Comparison of ENCODE assay signal across 1 cellular context in the genomic region with DNA sequence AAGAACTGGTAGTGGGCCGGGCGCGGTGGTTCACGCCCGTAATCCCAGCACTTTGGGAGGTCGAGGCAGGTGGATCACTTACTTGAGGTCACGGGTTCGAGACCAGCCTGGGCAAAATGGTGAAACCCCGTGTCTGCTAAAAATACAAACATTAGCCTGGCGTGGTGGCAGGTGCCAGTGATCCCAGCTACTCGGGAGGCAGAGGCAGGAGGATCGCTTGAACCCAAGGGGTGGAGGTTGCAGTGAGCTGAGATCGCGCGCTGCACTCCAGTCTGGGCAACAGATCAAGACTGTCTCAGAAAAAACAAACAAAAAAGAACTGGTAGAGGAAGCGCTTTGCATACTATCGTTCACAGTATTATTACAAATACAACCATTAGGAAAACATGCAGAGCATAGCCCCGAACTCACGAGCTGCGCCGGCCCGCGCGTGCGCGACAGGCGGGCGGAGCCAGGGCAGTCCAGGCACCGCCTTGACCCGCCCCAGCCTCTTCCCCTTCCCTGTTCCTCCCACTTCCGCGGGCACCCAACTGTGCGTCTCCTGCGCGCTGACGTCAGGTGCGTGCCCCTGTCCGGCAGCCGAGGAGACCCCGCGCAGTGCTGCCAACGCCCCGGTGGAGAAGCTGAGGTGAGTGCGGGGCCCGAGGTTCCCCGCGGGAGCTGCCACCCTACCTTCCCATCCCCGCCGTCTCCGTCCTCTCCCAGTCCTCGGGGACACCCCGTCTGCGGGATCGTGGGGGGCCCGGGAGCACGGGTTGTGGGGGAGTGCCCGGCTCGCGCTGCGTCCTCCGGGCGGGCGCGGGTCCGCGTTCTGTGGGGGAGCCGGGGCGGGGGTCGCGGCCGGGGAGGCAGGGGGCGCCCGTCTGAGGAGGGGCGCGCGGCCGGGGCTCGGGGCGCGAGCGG.
TF ChIP-seq lines count a peak whose summit lies in the region.

Gene CDC42, plus strand, starts transcription at position 595 of the 903 bp plus-strand sequence. CDS start 25,770 bp downstream, outside the sequence.

TF ChIP-seq in H1, 55 proteins besides CTCF, POLR2A, EP300 and RAD21 (continued from another document):
- TF ChIP-seq BCL11A (IDR thresholded peaks at IDR 0.05; ENCODE audit: low read depth in 2 of 2, low read length in 2 of 2) = no peak
TF ChIP-seq in H1: peak in this region for 16.
